9 cellular contexts compared by ENCODE assay signal in genomic region chr10:103618575-103619423, GRCh38.
DNase-seq lines count a peak whose midpoint lies in the region; ATAC-seq and TF ChIP-seq lines count a peak whose summit lies in the region.
"Had no signal": no experiment of that assay in that cellular context is flagged by ENCODE, and none has a peak within 500 bp of the region (broad histone marks: within the 10 kb centered on the region; RNA-seq: fewer than 3 reads in every experiment).

No MANE protein-coding gene starts in this region.

- peak overlapping the region; percentile 36 to 41 for H3K27ac ChIP-seq in esophagus (ENCODE audit: low read depth in 2 of 2, low read length in 1 of 2)
- H3K27ac ChIP-seq: KMS-11, neutrophil had no signal

- TF ChIP-seq POLR2A in NB4 (IDR thresholded peaks at IDR 0.05; ENCODE audit: extremely low read depth, insufficient read length) = no peak

- no peaks in the 10 kb centered on the region for H3K9me3 Mint-ChIP-seq in effector memory CD8-positive, alpha-beta T cell

- H3K4me3 Mint-ChIP-seq in effector memory CD8-positive, alpha-beta T cell = no peak overlapping the region

- no peaks in the 10 kb centered on the region for H3K27me3 ChIP-seq in esophagus (ENCODE audit: control insufficient read depth in 1 of 2, insufficient read depth in 2 of 2, low read length in 2 of 2)
- H3K27me3 ChIP-seq: neutrophil had no signal

- H3K4me1 ChIP-seq in esophagus (ENCODE audit: control insufficient read depth in 2 of 2, insufficient read depth in 2 of 2, low read length in 1 of 2) = peaks cover 7 to 27% of the 10 kb centered on the region in 2 donors

- no peaks in the 10 kb centered on the region for H3K27me3 Mint-ChIP-seq in effector memory CD8-positive, alpha-beta T cell

- peaks cover 9 to 61% of the 10 kb centered on the region in 2 donors for H3K36me3 ChIP-seq in esophagus (ENCODE audit: control insufficient read depth in 2 of 2, insufficient read depth in 2 of 2, low read length in 1 of 2)
- H3K36me3 ChIP-seq: neutrophil had no signal

- H3K4me1 Mint-ChIP-seq in effector memory CD8-positive, alpha-beta T cell (ENCODE audit: low read depth in 2 of 2) = no peaks in the 10 kb centered on the region

- TF ChIP-seq CTCF in NB4 (IDR thresholded peaks at IDR 0.05; ENCODE audit: low read depth, low read length) = no peak

- ATAC-seq in effector memory CD8-positive, alpha-beta T cell (replicated peaks) = no peak

- WGBS in esophagus, 2 donors = 63 to 66% methylated on average over 19 of the region's 19 CpGs

- H3K9me3 ChIP-seq in esophagus (ENCODE audit: control insufficient read depth in 2 of 2, insufficient read depth in 1 of 2, low read depth in 1 of 2, low read length in 1 of 2) = no peaks in the 10 kb centered on the region
- H3K9me3 ChIP-seq: neutrophil had no signal

- H3K36me3 Mint-ChIP-seq in effector memory CD8-positive, alpha-beta T cell (ENCODE audit: insufficient read depth) = peaks cover 8% of the 10 kb centered on the region

- H3K27ac Mint-ChIP-seq in effector memory CD8-positive, alpha-beta T cell = no peak overlapping the region

- H3K4me3 ChIP-seq in NB4 (ENCODE audit: low read depth, low read length) = no peak overlapping the region
- H3K4me3 ChIP-seq in esophagus (ENCODE audit: low read depth in 1 of 2, low read length in 2 of 2) = no peak overlapping the region

- DNase-seq in NB4 (ENCODE audit: low read depth) = peak; percentile 88
- peak; percentile 57 for DNase-seq in midbrain (lab: John Stamatoyannopoulos, UW)
- DNase-seq in ureter (ENCODE audit: low spot score) = peak; percentile 75
- DNase-seq in effector memory CD8-positive, alpha-beta T cell = no peak
- no peak for DNase-seq in 8988T
- DNase-seq in inferior parietal cortex (ENCODE audit: extremely low spot score) = no peak

Comparison
In these comparisons a context has a peak if more than half of its experiments do, and no peak if none do; other contexts are left out.
1. DNase-seq: peak in NB4 (single experiment), midbrain (single experiment) and ureter (single experiment); none in effector memory CD8-positive, alpha-beta T cell (0 of 3), 8988T (single experiment) and inferior parietal cortex (single experiment).